ENCODE assay signal across 12 cellular contexts in genomic region chrX:140661657-140662056, GRCh38. TPM values are rescaled to one million over a fixed set of nuclear protein-coding genes. Genes with fewer than 3 reads are reported as not detected.
DNase-seq lines count a peak whose midpoint lies in the region; ATAC-seq and TF ChIP-seq lines count a peak whose summit lies in the region.
"Had no signal": no experiment of that assay in that cellular context is flagged by ENCODE, and none has a peak within 500 bp of the region (broad histone marks: within the 10 kb centered on the region; RNA-seq: fewer than 3 reads in every experiment).

No MANE protein-coding gene starts in this region.

- H3K79me2 ChIP-seq in SK-N-SH (ENCODE audit: insufficient read depth): no peaks in the 10 kb centered on the region

- intact Hi-C loops in uterus (cut with DNase I; ENCODE audit: low total_unique reads) (no loop called here), left ventricle myocardium inferior (cut with micrococcal nuclease) (no loop called here)

- CTCF ChIA-PET in SK-N-SH (lab: Yijun Ruan, JAX): interaction anchor here (0.8 to 1.2 kb wide), 2 partner anchors 106 to 605 kb away, joined by 3 read pairs; no protein-coding TSS in a partner anchor

- H3K9me2 ChIP-seq in SK-N-SH: no peaks in the 10 kb centered on the region

- 3% methylated on average over 3 of the region's 3 CpGs for WGBS in SK-N-SH (ENCODE audit: low lambda C conversion rate)

- no peaks in the 10 kb centered on the region for H3F3A ChIP-seq in SK-N-SH (replicated peaks; ENCODE audit: insufficient read depth)

- H3K4me1 ChIP-seq in SK-N-SH (ENCODE audit: control insufficient read depth in 1 of 2, insufficient read depth in 2 of 2, low read depth in 1 of 2, low read length in 1 of 2): no peaks in the 10 kb centered on the region
- no peaks in the 10 kb centered on the region for H3K4me1 ChIP-seq in uterus
- H3K4me1 ChIP-seq in left ventricle myocardium inferior: no peaks in the 10 kb centered on the region
- H3K4me1 ChIP-seq: right atrium auricular region had no signal

- POLR2A ChIA-PET in SK-N-SH (lab: Yijun Ruan, JAX): no interaction called here

- H3K36me3 ChIP-seq in SK-N-SH (replicated peaks in 1 of 2; ENCODE audit: control insufficient read depth in 1 of 2, insufficient read depth in 2 of 2, low read length in 1 of 2) (no peaks in the 10 kb centered on the region), uterus (no peaks in the 10 kb centered on the region), left ventricle myocardium inferior (no peaks in the 10 kb centered on the region)
- H3K36me3 ChIP-seq: right atrium auricular region had no signal

- H3K27me3 ChIP-seq in SK-N-SH (ENCODE audit: insufficient read depth): no peaks in the 10 kb centered on the region
- H3K27me3 ChIP-seq in uterus: no peaks in the 10 kb centered on the region
- no peaks in the 10 kb centered on the region for H3K27me3 ChIP-seq in left ventricle myocardium inferior (ENCODE audit: low read depth)
- H3K27me3 ChIP-seq: right atrium auricular region had no signal

- H2AFZ ChIP-seq in SK-N-SH (ENCODE audit: low read depth): no peak overlapping the region

- H4K20me1 ChIP-seq in SK-N-SH (ENCODE audit: insufficient read depth): no peaks in the 10 kb centered on the region

- H3K27ac ChIP-seq in SK-N-SH (ENCODE audit: low read depth in 2 of 2, low read length in 1 of 2) (no peak overlapping the region), uterus (no peak overlapping the region), left ventricle myocardium inferior (replicated peaks) (no peak overlapping the region)
- H3K27ac ChIP-seq: right atrium auricular region had no signal

- no peak for ATAC-seq in SK-N-SH treated with all-trans-retinoic acid at 6 μM for 48 hours

- TF ChIP-seq RAD21 in SK-N-SH (IDR thresholded peaks at IDR 0.05; ENCODE audit: low read length): peak; percentile 38; the same call in 1 of the 2 replicates

- no peak overlapping the region for H3K4me2 ChIP-seq in SK-N-SH

- no peak for TF ChIP-seq EP300 in SK-N-SH (IDR thresholded peaks at IDR 0.05; ENCODE audit: borderline replicate concordance in 1 of 2, low read depth in 1 of 2, low read length in 1 of 2)

- H3K4me3 ChIP-seq in SK-N-SH (ENCODE audit: low read depth in 2 of 2, low read length in 1 of 2): no peak overlapping the region
- H3K4me3 ChIP-seq in uterus: no peak overlapping the region
- no peak overlapping the region for H3K4me3 ChIP-seq in left ventricle myocardium inferior
- H3K4me3 ChIP-seq: right atrium auricular region had no signal

- TF ChIP-seq CTCF in SK-N-SH (IDR thresholded peaks at IDR 0.05) (peak; percentile 15; the same call in 1 of the 2 replicates), uterus (IDR thresholded peaks at IDR 0.05) (no peak), left ventricle myocardium inferior (IDR thresholded peaks at IDR 0.05; ENCODE audit: borderline replicate concordance) (no peak)

- no peak for TF ChIP-seq POLR2A in uterus (IDR thresholded peaks at IDR 0.05)

- no peak overlapping the region for H3K9ac ChIP-seq in SK-N-SH

- no peak for DNase-seq in SK-N-SH
- DNase-seq in SW480 (ENCODE audit: low spot score): peak; percentile 3
- peak; percentile 3 for DNase-seq in iris pigment epithelial cell (ENCODE audit: low read depth)
- DNase-seq in DMS153 (lab: John Stamatoyannopoulos, UW): no peak
- no peak for DNase-seq in uterus
- DNase-seq in NCI-H146 treated with DMSO at 0.1 percent for 48 hours (lab: John Stamatoyannopoulos, UW; ENCODE audit: unreplicated experiment): no peak
- DNase-seq in left ventricle myocardium inferior: no peak
- DNase-seq: activated CD4-positive, CD25-positive, alpha-beta regulatory T cell treated with anti-CD3 and anti-CD28 coated beads, Interleukin-2, amount 50 U/mL, for 72 hours; activated T-cell treated with anti-CD3 and anti-CD28 coated beads, Interleukin-2, amount 50 U/mL, for 1 hour; NCI-H526 treated with DMSO at 0.1 percent for 48 hours had no signal

- H3K9me3 ChIP-seq in SK-N-SH: no peaks in the 10 kb centered on the region
- H3K9me3 ChIP-seq in uterus: no peaks in the 10 kb centered on the region
- no peaks in the 10 kb centered on the region for H3K9me3 ChIP-seq in left ventricle myocardium inferior (replicated peaks)
- H3K9me3 ChIP-seq: right atrium auricular region had no signal

TF ChIP-seq in SK-N-SH, 30 proteins besides CTCF, POLR2A, EP300 and RAD21:
- no peak for TF ChIP-seq YY1 (IDR thresholded peaks at IDR 0.05; ENCODE audit: low read depth)
- TF ChIP-seq MXI1 (IDR thresholded peaks at IDR 0.05; ENCODE audit: low read depth, low read length): no peak
- TF ChIP-seq IRF3 (IDR thresholded peaks at IDR 0.05; ENCODE audit: low read depth, low read length): no peak
- no peak for TF ChIP-seq FOXM1 (IDR thresholded peaks at IDR 0.05; ENCODE audit: low read depth)
- no peak for TF ChIP-seq SMC3 (IDR thresholded peaks at IDR 0.05; ENCODE audit: low read depth, low read length)
- no peak for TF ChIP-seq ZBTB33 (IDR thresholded peaks at IDR 0.05; ENCODE audit: borderline replicate concordance, low read depth)
TF ChIP-seq in SK-N-SH: peak in this region for 0.

TF ChIP-seq in SK-N-SH treated with all-trans-retinoic acid at 6 μM for 48 hours, 23 proteins besides CTCF, POLR2A, EP300 and RAD21:
- TF ChIP-seq ARNTL (CRISPR knock-in tag; IDR thresholded peaks at IDR 0.05; ENCODE audit: borderline replicate concordance, low read depth) (no peak), ZNF8 (CRISPR knock-in tag; IDR thresholded peaks at IDR 0.05) (no peak), PPARA (CRISPR knock-in tag; IDR thresholded peaks at IDR 0.05; ENCODE audit: borderline replicate concordance) (no peak), TCF4 (CRISPR knock-in tag; IDR thresholded peaks at IDR 0.05; ENCODE audit: borderline replicate concordance) (no peak)

RNA-seq across cellular contexts. Expression of gene LINC00632, which starts 47.9 kb away (rescaled TPM):
- 0.31 and 1.2 TPM in 2 replicates for polyA plus RNA-seq in SK-N-SH (2012; rRNA removed)
- polyA plus RNA-seq in SK-N-SH (2012; cell fraction: cytosol; rRNA removed): 1.3 and 2.1 TPM in 2 replicates
- 0.41 and 0.54 TPM in 2 replicates for polyA plus RNA-seq in SK-N-SH (2012; cell fraction: nucleus; rRNA removed)
- 100 to 1,000 TPM in 1 of 4 donors, 10 to 100 TPM in 3; 14.4 to 228 (median 32.4) TPM for total RNA-seq in uterus
- total RNA-seq in left ventricle myocardium inferior: 123 TPM

Comparison
In these comparisons a context has a peak if more than half of its experiments do, and no peak if none do; other contexts are left out.
1. DNase-seq: peak in SW480 (single experiment) and iris pigment epithelial cell (single experiment); none in SK-N-SH (single experiment), DMS153 (single experiment), uterus (0 of 2), NCI-H146 treated with DMSO at 0.1 percent for 48 hours (single experiment) and left ventricle myocardium inferior (single experiment).